In the genomic region with DNA sequence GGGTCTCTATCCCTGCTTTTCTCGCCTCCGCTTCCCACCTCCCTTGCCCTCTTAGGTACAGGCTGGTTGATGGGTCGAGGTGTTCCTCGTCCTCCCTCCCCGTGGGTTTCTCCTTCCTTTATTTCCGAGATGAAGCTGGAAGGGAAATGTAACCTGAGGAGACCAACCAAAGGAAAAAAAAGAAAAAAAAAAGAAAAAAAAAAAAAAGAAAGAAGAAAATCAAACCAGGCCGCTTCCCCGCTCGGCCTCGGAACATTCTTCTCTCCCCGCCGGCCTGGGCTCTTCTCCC, we compare ENCODE assay signal across 6 cellular contexts. TPM values are rescaled to one million over a fixed set of nuclear protein-coding genes. Genes with fewer than 3 reads are reported as not detected.
DNase-seq lines count a peak whose midpoint lies in the region; ATAC-seq and TF ChIP-seq lines count a peak whose summit lies in the region.

No MANE protein-coding gene starts in this region.

- H3K9me3 ChIP-seq in PC-3 (ENCODE audit: low read length): no peaks in the 10 kb centered on the region
- H3K9me3 ChIP-seq in esophagus squamous epithelium: no peaks in the 10 kb centered on the region
- H3K9me3 ChIP-seq in subcutaneous abdominal adipose tissue (ENCODE audit: control insufficient read depth in 5 of 5, low read length in 5 of 5): no peaks in the 10 kb centered on the region

- TF ChIP-seq CTCF in PC-3 (conservative IDR thresholded peaks at IDR 0.05; ENCODE audit: low read depth, low read length) (no peak), esophagus squamous epithelium (IDR thresholded peaks at IDR 0.05) (no peak)

- H4K20me1 ChIP-seq in PC-3 (ENCODE audit: low read length): no peaks in the 10 kb centered on the region

- DNase-seq in PC-3: no peak
- DNase-seq in esophagus squamous epithelium (lab: John Stamatoyannopoulos, UW): no peak
- no peak for DNase-seq in midbrain (lab: John Stamatoyannopoulos, UW)

- H3K27ac ChIP-seq in PC-3 (ENCODE audit: low read length): peak overlapping the region; percentile 73
- H3K27ac ChIP-seq in esophagus squamous epithelium: peak overlapping the region; percentile 81 to 96 (median 92)
- H3K27ac ChIP-seq in subcutaneous abdominal adipose tissue (ENCODE audit: low read depth, low read length): peak overlapping the region; percentile 89

- H3K27me3 ChIP-seq in PC-3 (ENCODE audit: low read length) (no peaks in the 10 kb centered on the region), esophagus squamous epithelium (peaks cover 0 to 19% (median 0%) of the 10 kb centered on the region in 4 donors), subcutaneous abdominal adipose tissue (ENCODE audit: control insufficient read depth in 5 of 5, insufficient read depth in 4 of 5, low read length in 5 of 5) (no peaks in the 10 kb centered on the region)

- H3K9ac ChIP-seq in PC-3 (ENCODE audit: low read length) (peak overlapping the region; percentile 65), subcutaneous abdominal adipose tissue (ENCODE audit: low read length in 5 of 5) (peak overlapping the region; percentile 10 to 68 (median 40))

- H3K4me2 ChIP-seq in PC-3 (ENCODE audit: low read length): peak overlapping the region; percentile 96

- CTCF ChIA-PET in PC-3 (lab: Charles Lee): interaction anchor here (0.6 to 2.2 kb wide), 6 partner anchors 11 to 76 kb away, joined by 3 to 51 read pairs (median 4); no protein-coding TSS in a partner anchor

- no peaks in the 10 kb centered on the region for H3F3A ChIP-seq in PC-3 (ENCODE audit: low read length, unreplicated experiment)

- BruUV-seq in PC-3 (replicated peaks; lab: Mats Ljungman, UMichigan): TSS peak; percentile 69

- POLR2A ChIA-PET in PC-3 (lab: Charles Lee; ENCODE audit: unreplicated experiment): interaction anchor here (1.0 to 1.3 kb wide), 2 partner anchors 63 to 65 kb away, joined by 7 to 45 read pairs; a partner anchor contains a TSS

- TF ChIP-seq POLR2A in esophagus squamous epithelium (IDR thresholded peaks at IDR 0.05): no peak

- H3K4me1 ChIP-seq in PC-3 (ENCODE audit: insufficient read depth, low read length) (peaks cover 24% of the 10 kb centered on the region), esophagus squamous epithelium (peaks cover 24 to 66% (median 24%) of the 10 kb centered on the region in 3 donors), subcutaneous abdominal adipose tissue (ENCODE audit: control insufficient read depth in 5 of 5, insufficient read depth in 5 of 5, low read length in 5 of 5) (peaks cover 0 to 39% (median 32%) of the 10 kb centered on the region in 5 donors)

- intact Hi-C loops in PC-3 (cut with micrococcal nuclease): loop anchor here (2.0 kb wide), 2 partner anchors 34 to 76 kb away; a partner anchor contains a TSS
- intact Hi-C loops in esophagus squamous epithelium (cut with DNase I): loop anchor here (5.0 kb wide), 1 partner anchor 66 kb away; no protein-coding TSS in a partner anchor

- no peaks in the 10 kb centered on the region for H3K36me3 ChIP-seq in PC-3 (ENCODE audit: low read depth, low read length)
- H3K36me3 ChIP-seq in esophagus squamous epithelium: no peaks in the 10 kb centered on the region
- no peaks in the 10 kb centered on the region for H3K36me3 ChIP-seq in subcutaneous abdominal adipose tissue (ENCODE audit: control insufficient read depth in 5 of 5, insufficient read depth in 5 of 5, low read length in 5 of 5)

- ATAC-seq in PC-3: no peak
- ATAC-seq in GM19455 (IDR thresholded peaks at IDR 0.05; ENCODE audit: unreplicated experiment): no peak
- ATAC-seq in esophagus mucosa: no peak

- H2AFZ ChIP-seq in PC-3 (ENCODE audit: low read length): peak overlapping the region; percentile 83

- H3K79me2 ChIP-seq in PC-3 (ENCODE audit: low read length): no peaks in the 10 kb centered on the region

- 8 to 9% methylated on average over 3 to 8 of the region's 12 CpGs for WGBS in esophagus squamous epithelium, 2 donors

- no peaks in the 10 kb centered on the region for H3K9me2 ChIP-seq in PC-3 (replicated peaks; ENCODE audit: low read length)

- H3K4me3 ChIP-seq in PC-3 (ENCODE audit: low read length) (peak overlapping the region; percentile 63), esophagus squamous epithelium (peak overlapping the region; percentile 33 to 74 (median 62)), subcutaneous abdominal adipose tissue (ENCODE audit: low read depth in 1 of 5, low read length in 5 of 5) (peak overlapping the region; percentile 45 to 60 (median 53))

RNA-seq across cellular contexts. Expression of a gene that starts 1.7 kb away (rescaled TPM):
- total RNA-seq in PC-3 (2014; rRNA removed) (11.5 and 15.1 TPM in 2 replicates), esophagus squamous epithelium (10 to 100 TPM in 2 of 4 donors, 1 to 10 TPM in 2; 2.7 to 22.5 (median 9.2) TPM), esophagus mucosa (3.4 TPM)

RNA-seq across cellular contexts. Expression of a gene that starts 26.5 kb away (rescaled TPM):
- total RNA-seq in PC-3 (2014; rRNA removed): not detected in 2 replicates
- 10 to 100 TPM; 10.3 to 21.4 (median 12.7) TPM for total RNA-seq in esophagus squamous epithelium
- total RNA-seq in esophagus mucosa: 10.5 TPM

RNA-seq across cellular contexts. Expression of a gene that starts 31.4 kb away (rescaled TPM):
- 0.04 TPM in 1 of 2 replicates, not detected in the other for total RNA-seq in PC-3 (2014; rRNA removed)
- total RNA-seq in esophagus squamous epithelium: 10 to 100 TPM in 2 of 4 donors, 1 to 10 TPM in 2; 3.1 to 23.1 (median 11.7) TPM
- total RNA-seq in esophagus mucosa: 4.5 TPM

RNA-seq across cellular contexts. Expression of a gene that starts 32.5 kb away (rescaled TPM):
- 2.7 and 3.1 TPM in 2 replicates for total RNA-seq in PC-3 (2014; rRNA removed)
- 10 to 100 TPM in 3 of 4 donors, 1 to 10 TPM in 1; 4.7 to 14.7 (median 11.8) TPM for total RNA-seq in esophagus squamous epithelium
- total RNA-seq in esophagus mucosa: 6.1 TPM

RNA-seq across cellular contexts. Expression of a gene that starts 55.0 kb away (rescaled TPM):
- total RNA-seq in PC-3 (2014; rRNA removed): 11.6 and 13.1 TPM in 2 replicates
- total RNA-seq in esophagus squamous epithelium: 10 to 100 TPM; 47.9 to 99.9 (median 85.4) TPM
- total RNA-seq in esophagus mucosa: 94.9 TPM

Comparison
In these comparisons a context has a peak if more than half of its experiments do, and no peak if none do; other contexts are left out.
1. RNA of a gene that starts 26.5 kb away (total RNA-seq): 10.3 to 21.4 TPM in esophagus squamous epithelium and 10.5 TPM in esophagus mucosa (single experiment); not detected in PC-3; every median in the first group is over 10 times any median in the second.
2. Peak in every context shown above with its lines, with median percentiles within 50 percentile points of each other: H3K27ac ChIP-seq and H3K4me3 ChIP-seq.